Comparison of ENCODE assay signal across 12 cellular contexts in the genomic region with DNA sequence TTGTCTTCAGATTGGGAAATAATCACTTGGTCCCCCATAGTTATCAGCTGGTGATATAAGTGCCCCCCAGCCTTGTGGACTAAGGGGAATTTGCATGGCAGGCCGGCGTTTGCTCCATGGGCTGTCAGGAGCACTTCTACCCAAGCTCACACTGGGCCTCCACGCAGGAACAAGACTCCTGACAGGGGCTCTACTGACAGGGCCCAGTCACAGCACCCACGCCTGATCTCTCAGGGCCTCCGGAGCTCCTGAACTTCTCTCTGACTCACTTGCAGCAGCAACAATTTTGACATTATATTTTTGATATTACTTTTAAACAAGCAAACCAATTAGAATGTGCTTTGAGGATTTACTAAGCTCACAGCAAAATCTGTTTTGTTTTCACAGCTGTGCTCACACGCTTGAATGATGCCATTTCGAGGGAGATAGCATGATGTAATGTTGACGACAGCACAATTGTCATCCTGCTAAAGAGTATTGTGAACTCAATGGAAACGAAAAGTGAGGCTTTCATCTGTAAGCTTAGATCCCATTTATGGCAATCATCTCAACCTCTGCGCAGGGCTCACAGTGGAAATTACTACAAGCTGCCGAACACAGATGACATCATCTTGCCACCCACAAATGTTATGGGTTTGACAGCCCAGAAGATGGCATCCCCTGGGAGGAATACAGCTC. TPM values are rescaled to one million over a fixed set of nuclear protein-coding genes. Genes with fewer than 3 reads are reported as not detected.
DNase-seq lines count a peak whose midpoint lies in the region; ATAC-seq and TF ChIP-seq lines count a peak whose summit lies in the region.
"Had no signal": no experiment of that assay in that cellular context is flagged by ENCODE, and none has a peak within 500 bp of the region (broad histone marks: within the 10 kb centered on the region; RNA-seq: fewer than 3 reads in every experiment).

No MANE protein-coding gene starts in this region.

- peaks cover 32 to 38% (median 35%) of the 10 kb centered on the region in 10 experiments for H3K4me1 ChIP-seq in BLaER1 treated with 17β-estradiol and CSF1 and Interleukin-3, amounts not matched to agents 10 nM and 100 nM

- DNase-seq in HL-60 (ENCODE audit: low read depth in 1 of 2, low spot score in 1 of 2) (no peak), fibroblast of mammary gland (ENCODE audit: low read depth) (peak; percentile 63), SK-N-DZ (ENCODE audit: low spot score) (no peak), superior temporal gyrus (ENCODE audit: extremely low spot score) (no peak)
- DNase-seq in effector CD8-positive, alpha-beta T cell (lab: John Stamatoyannopoulos, UW): no peak
- DNase-seq: CD4-positive, alpha-beta memory T cell; mammary epithelial cell; NCI-H1105; small intestine had no signal

- peak overlapping the region; percentile 68 to 90 (median 85) for H3K4me2 ChIP-seq in BLaER1 treated with 17β-estradiol and CSF1 and Interleukin-3, amounts not matched to agents 10 nM and 100 nM

- TF ChIP-seq CTCF in HL-60 (IDR thresholded peaks at IDR 0.05; ENCODE audit: insufficient read depth, low read length): no peak
- no peak for TF ChIP-seq CTCF in fibroblast of mammary gland (conservative IDR thresholded peaks at IDR 0.05; ENCODE audit: control insufficient read depth, insufficient read depth, low read depth, low read length)

- peak overlapping the region; percentile 28 to 75 (median 62); a peak in 19 of 22 replicates for H3K27ac ChIP-seq in BLaER1 treated with 17β-estradiol and CSF1 and Interleukin-3, amounts not matched to agents 10 nM and 100 nM
- peak overlapping the region; percentile 62 for H3K27ac ChIP-seq in HL-60 (replicated peaks)

- H3K4me3 ChIP-seq in BLaER1 treated with 17β-estradiol and CSF1 and Interleukin-3, amounts not matched to agents 10 nM and 100 nM: peak overlapping the region in 4 of 10 experiments; percentile 1 to 18 (median 11); a peak in 3 of 20 replicates
- peak overlapping the region; percentile 4; the same call in 1 of the 2 replicates for H3K4me3 ChIP-seq in HL-60 (replicated peaks; ENCODE audit: insufficient read depth, low read length)
- no peak overlapping the region for H3K4me3 ChIP-seq in fibroblast of mammary gland (ENCODE audit: control insufficient read depth, low read depth, low read length)

- no peaks in the 10 kb centered on the region for H3K36me3 ChIP-seq in BLaER1 treated with 17β-estradiol and CSF1 and Interleukin-3, amounts not matched to agents 10 nM and 100 nM

- no peaks in the 10 kb centered on the region for H4K20me1 ChIP-seq in BLaER1 treated with 17β-estradiol and CSF1 and Interleukin-3, amounts not matched to agents 10 nM and 100 nM

- H3K27me3 ChIP-seq in BLaER1 treated with 17β-estradiol and CSF1 and Interleukin-3, amounts not matched to agents 10 nM and 100 nM: no peaks in the 10 kb centered on the region
- no peaks in the 10 kb centered on the region for H3K27me3 ChIP-seq in HL-60 (ENCODE audit: insufficient read depth, poor library complexity, severe bottlenecking)

- peak overlapping the region in 9 of 11 experiments; percentile 2 to 63 (median 39); a peak in 10 of 22 replicates for H3K9ac ChIP-seq in BLaER1 treated with 17β-estradiol and CSF1 and Interleukin-3, amounts not matched to agents 10 nM and 100 nM

- peaks cover 0 to 8% (median 0%) of the 10 kb centered on the region in 11 experiments; a peak in 3 of 22 replicates for H3K9me3 ChIP-seq in BLaER1 treated with 17β-estradiol and CSF1 and Interleukin-3, amounts not matched to agents 10 nM and 100 nM (replicated peaks in 1 of 11)

- ATAC-seq in GM19351 (IDR thresholded peaks at IDR 0.05; ENCODE audit: unreplicated experiment): peak; percentile 65
- no peak for ATAC-seq in HG03039 (IDR thresholded peaks at IDR 0.05; ENCODE audit: unreplicated experiment)

RNA-seq across cellular contexts. Expression of gene TXNDC5, which starts 28.7 kb away (rescaled TPM):
- 159 and 168 TPM in 2 replicates for polyA plus RNA-seq in SK-N-DZ (2014; cell fraction: cytosol; rRNA removed)
- 91.9 and 94.3 TPM in 2 replicates for polyA plus RNA-seq in SK-N-DZ (2014; cell fraction: nucleus; rRNA removed)
